Comparison of ENCODE assay signal across 8 cellular contexts in genomic region chr12:31659087-31659942, GRCh38. TPM values are rescaled to one million over a fixed set of nuclear protein-coding genes. Genes with fewer than 3 reads are reported as not detected.
DNase-seq lines count a peak whose midpoint lies in the region; TF ChIP-seq lines count a peak whose summit lies in the region.

Gene ETFBKMT (plus strand): TSS chr12:31659688. CDS start chr12:31661954, 2,266 bp downstream.

- H3K36me3 Mint-ChIP-seq in nephron (ENCODE audit: low read depth): peaks cover 13% of the 10 kb centered on the region
- no peaks in the 10 kb centered on the region for H3K36me3 Mint-ChIP-seq in stimulated activated naive CD8-positive, alpha-beta T cell treated with anti-CD3 and anti-CD28 coated beads, Interleukin-15, Interleukin-2, amounts not matched to agents 100 ng/mL and 50 ng/mL, for 24 hours (ENCODE audit: low read depth)

- peak; percentile 33 for TF ChIP-seq CTCF in LNCaP clone FGC (IDR thresholded peaks at IDR 0.05; ENCODE audit: control insufficient read depth, extremely low read depth, insufficient read depth)
- TF ChIP-seq CTCF in RWPE1 (conservative IDR thresholded peaks at IDR 0.05; ENCODE audit: low read depth): peak; percentile 26; the same call in 1 of the 2 replicates
- no peak for TF ChIP-seq CTCF in fibroblast of the aortic adventitia (IDR thresholded peaks at IDR 0.05; ENCODE audit: insufficient read depth, low read length)
- TF ChIP-seq CTCF in nephron (IDR thresholded peaks at IDR 0.05; ENCODE audit: unreplicated experiment in 3 of 3): peak in 1 of 3 experiments; percentile 41

- H3K4me1 Mint-ChIP-seq in nephron: peaks cover 9% of the 10 kb centered on the region
- H3K4me1 Mint-ChIP-seq in stimulated activated naive CD8-positive, alpha-beta T cell treated with anti-CD3 and anti-CD28 coated beads, Interleukin-15, Interleukin-2, amounts not matched to agents 100 ng/mL and 50 ng/mL, for 24 hours (ENCODE audit: low read depth): peaks cover 21% of the 10 kb centered on the region

- H3K27ac Mint-ChIP-seq in nephron: peak within 1 kb of the TSS; percentile 94 to 98 (median 96)
- H3K27ac Mint-ChIP-seq in stimulated activated naive CD8-positive, alpha-beta T cell treated with anti-CD3 and anti-CD28 coated beads, Interleukin-15, Interleukin-2, amounts not matched to agents 100 ng/mL and 50 ng/mL, for 24 hours: peak within 1 kb of the TSS; percentile 96

- peak; percentile 97 for DNase-seq in ELF-1 (ENCODE audit: low read depth, low spot score)
- DNase-seq in GOT3 (lab: John Stamatoyannopoulos, UW): peak; percentile 79
- DNase-seq in LNCaP clone FGC (ENCODE audit: low read depth): peak; percentile 91
- DNase-seq in RWPE1 (ENCODE audit: low spot score): peak; percentile 90
- peak; percentile 97 for DNase-seq in activated effector memory CD4-positive, alpha-beta T cell treated with anti-CD3 and anti-CD28 coated beads, Interleukin-2, amount 50 U/mL, for 16 hours
- DNase-seq in fibroblast of the aortic adventitia (ENCODE audit: low read depth): peak; percentile 80

- no peaks in the 10 kb centered on the region for H3K9me3 Mint-ChIP-seq in nephron
- H3K9me3 Mint-ChIP-seq in stimulated activated naive CD8-positive, alpha-beta T cell treated with anti-CD3 and anti-CD28 coated beads, Interleukin-15, Interleukin-2, amounts not matched to agents 100 ng/mL and 50 ng/mL, for 24 hours: no peaks in the 10 kb centered on the region

- H3K4me3 ChIP-seq in LNCaP clone FGC (ENCODE audit: low read depth, low read length): peak within 1 kb of the TSS; percentile 85
- H3K4me3 ChIP-seq in fibroblast of the aortic adventitia (ENCODE audit: low read depth, low read length): peak within 1 kb of the TSS; percentile 92

- H3K27me3 Mint-ChIP-seq in nephron (ENCODE audit: low read depth): no peaks in the 10 kb centered on the region
- H3K27me3 Mint-ChIP-seq in stimulated activated naive CD8-positive, alpha-beta T cell treated with anti-CD3 and anti-CD28 coated beads, Interleukin-15, Interleukin-2, amounts not matched to agents 100 ng/mL and 50 ng/mL, for 24 hours: no peaks in the 10 kb centered on the region

- POLR2A ChIA-PET in RWPE1 (lab: Yijun Ruan, JAX; ENCODE audit: low non-redundant PET): interaction anchor here (0.7 kb wide), 2 partner anchors 73 to 816 kb away, joined by 4 to 8 read pairs; no protein-coding TSS in a partner anchor

- H3K27ac ChIP-seq in RWPE1: peak within 1 kb of the TSS; percentile 91

- peak within 1 kb of the TSS; percentile 84 to 97 (median 93) for H3K4me3 Mint-ChIP-seq in nephron
- peak within 1 kb of the TSS; percentile 95 for H3K4me3 Mint-ChIP-seq in stimulated activated naive CD8-positive, alpha-beta T cell treated with anti-CD3 and anti-CD28 coated beads, Interleukin-15, Interleukin-2, amounts not matched to agents 100 ng/mL and 50 ng/mL, for 24 hours

- CTCF ChIA-PET in RWPE1 (lab: Yijun Ruan, JAX): interaction anchor here (0.7 to 1.0 kb wide), 2 partner anchors 108 to 402 kb away, joined by 3 to 7 read pairs; no protein-coding TSS in a partner anchor

RNA-seq across cellular contexts. Expression of gene ETFBKMT, which starts in this region (rescaled TPM):
- 4.9 and 6.2 TPM in 2 replicates for total RNA-seq in fibroblast of the aortic adventitia (ENCODE audit: low replicate concordance)

Comparison
In these comparisons a context has a peak if more than half of its experiments do, and no peak if none do; other contexts are left out.
1. Peak in every context shown above with its lines: DNase-seq, H3K4me3 ChIP-seq and H3K27ac ChIP-seq.